1 cellular context compared by ENCODE assay signal in the genomic region with DNA sequence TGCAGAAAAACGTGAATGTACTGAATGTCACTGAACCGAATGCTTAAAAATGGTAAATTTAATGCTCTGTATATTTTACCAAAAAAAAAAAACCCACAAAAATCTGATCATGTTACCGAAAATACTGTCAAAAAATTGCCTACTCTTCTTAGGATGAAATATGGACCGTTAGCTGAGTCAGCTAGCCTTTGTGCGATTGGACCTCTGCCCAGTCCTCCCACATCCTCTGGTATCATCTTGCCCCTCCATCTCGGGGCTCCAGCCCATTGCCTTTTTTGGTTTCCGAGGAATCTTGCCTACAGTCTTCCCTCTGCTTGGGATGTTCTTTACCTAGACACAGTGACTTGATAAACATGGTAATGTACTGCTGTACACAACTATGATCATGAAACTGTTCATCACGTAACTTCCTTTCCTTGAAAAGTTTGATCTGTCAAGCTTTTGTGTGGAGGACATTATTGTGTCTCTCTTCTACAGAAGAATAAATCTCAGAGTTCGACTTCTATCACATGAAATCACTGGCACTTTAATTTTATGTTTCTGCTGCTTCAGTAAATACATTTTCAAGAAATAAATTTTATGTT.
TF ChIP-seq lines count a peak whose summit lies in the region.

No MANE protein-coding gene starts in this region.

TF ChIP-seq in SK-N-SH, 30 proteins besides CTCF, POLR2A, EP300 and RAD21 (continued from another document):
- TF ChIP-seq, protein P1, sequence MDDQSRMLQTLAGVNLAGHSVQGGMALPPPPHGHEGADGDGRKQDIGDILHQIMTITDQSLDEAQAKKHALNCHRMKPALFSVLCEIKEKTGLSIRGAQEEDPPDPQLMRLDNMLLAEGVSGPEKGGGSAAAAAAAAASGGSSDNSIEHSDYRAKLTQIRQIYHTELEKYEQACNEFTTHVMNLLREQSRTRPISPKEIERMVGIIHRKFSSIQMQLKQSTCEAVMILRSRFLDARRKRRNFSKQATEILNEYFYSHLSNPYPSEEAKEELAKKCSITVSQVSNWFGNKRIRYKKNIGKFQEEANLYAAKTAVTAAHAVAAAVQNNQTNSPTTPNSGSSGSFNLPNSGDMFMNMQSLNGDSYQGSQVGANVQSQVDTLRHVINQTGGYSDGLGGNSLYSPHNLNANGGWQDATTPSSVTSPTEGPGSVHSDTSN (IDR thresholded peaks at IDR 0.05) = peak; percentile 62; the same call in 1 of the 2 replicates
- no peak for TF ChIP-seq RXRA (IDR thresholded peaks at IDR 0.05; ENCODE audit: borderline replicate concordance, low read depth)
- TF ChIP-seq JUND (IDR thresholded peaks at IDR 0.05) = peak; percentile 30; the same call in 1 of the 2 replicates
- no peak for TF ChIP-seq GATA2 (CRISPR knock-in tag; IDR thresholded peaks at IDR 0.05)
- TF ChIP-seq TCF12 (IDR thresholded peaks at IDR 0.05) = peak; percentile 45; the same call in 1 of the 2 replicates
- no peak for TF ChIP-seq MEF2A (IDR thresholded peaks at IDR 0.05; ENCODE audit: borderline replicate concordance, low read depth)
- no peak for TF ChIP-seq ELF1 (IDR thresholded peaks at IDR 0.05)
- no peak for TF ChIP-seq MAX (IDR thresholded peaks at IDR 0.05; ENCODE audit: low read depth)
- TF ChIP-seq SIN3A (IDR thresholded peaks at IDR 0.05; ENCODE audit: borderline replicate concordance, low read depth, low read length) = no peak
- TF ChIP-seq RFX5 (IDR thresholded peaks at IDR 0.05; ENCODE audit: low read length) = no peak
- TF ChIP-seq, protein P2, sequence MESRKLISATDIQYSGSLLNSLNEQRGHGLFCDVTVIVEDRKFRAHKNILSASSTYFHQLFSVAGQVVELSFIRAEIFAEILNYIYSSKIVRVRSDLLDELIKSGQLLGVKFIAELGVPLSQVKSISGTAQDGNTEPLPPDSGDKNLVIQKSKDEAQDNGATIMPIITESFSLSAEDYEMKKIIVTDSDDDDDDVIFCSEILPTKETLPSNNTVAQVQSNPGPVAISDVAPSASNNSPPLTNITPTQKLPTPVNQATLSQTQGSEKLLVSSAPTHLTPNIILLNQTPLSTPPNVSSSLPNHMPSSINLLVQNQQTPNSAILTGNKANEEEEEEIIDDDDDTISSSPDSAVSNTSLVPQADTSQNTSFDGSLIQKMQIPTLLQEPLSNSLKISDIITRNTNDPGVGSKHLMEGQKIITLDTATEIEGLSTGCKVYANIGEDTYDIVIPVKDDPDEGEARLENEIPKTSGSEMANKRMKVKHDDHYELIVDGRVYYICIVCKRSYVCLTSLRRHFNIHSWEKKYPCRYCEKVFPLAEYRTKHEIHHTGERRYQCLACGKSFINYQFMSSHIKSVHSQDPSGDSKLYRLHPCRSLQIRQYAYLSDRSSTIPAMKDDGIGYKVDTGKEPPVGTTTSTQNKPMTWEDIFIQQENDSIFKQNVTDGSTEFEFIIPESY (IDR thresholded peaks at IDR 0.05; ENCODE audit: borderline replicate concordance, low read depth) = no peak
- TF ChIP-seq TEAD4 (IDR thresholded peaks at IDR 0.05; ENCODE audit: borderline replicate concordance, insufficient read depth) = no peak
- no peak for TF ChIP-seq MXI1 (IDR thresholded peaks at IDR 0.05; ENCODE audit: low read depth, low read length)
- TF ChIP-seq FOSL2 (IDR thresholded peaks at IDR 0.05; ENCODE audit: borderline replicate concordance, low read depth) = peak; percentile 34; the same call in 1 of the 2 replicates
- no peak for TF ChIP-seq TAF1 (IDR thresholded peaks at IDR 0.05; ENCODE audit: borderline replicate concordance, low read depth, low read length)
- no peak for TF ChIP-seq FOXJ3 (CRISPR knock-in tag; IDR thresholded peaks at IDR 0.05)
- no peak for TF ChIP-seq YY1 (IDR thresholded peaks at IDR 0.05; ENCODE audit: low read depth)
- TF ChIP-seq RCOR1 (IDR thresholded peaks at IDR 0.05; ENCODE audit: low read length) = no peak
- TF ChIP-seq USF1 (IDR thresholded peaks at IDR 0.05; ENCODE audit: borderline replicate concordance, low read depth) = no peak
- no peak for TF ChIP-seq USF2 (IDR thresholded peaks at IDR 0.05; ENCODE audit: borderline replicate concordance, low read depth, low read length)
- TF ChIP-seq FOXM1 (IDR thresholded peaks at IDR 0.05; ENCODE audit: low read depth) = no peak
- no peak for TF ChIP-seq POLR2AphosphoS5 (IDR thresholded peaks at IDR 0.05; ENCODE audit: low read depth, low read length)
- TF ChIP-seq CHD2 (IDR thresholded peaks at IDR 0.05; ENCODE audit: low read length, partially characterized antibody) = no peak
- TF ChIP-seq GABPA (IDR thresholded peaks at IDR 0.05; ENCODE audit: low read depth) = no peak
- TF ChIP-seq NRF1 (IDR thresholded peaks at IDR 0.05; ENCODE audit: low read depth, low read length) = no peak
- TF ChIP-seq EZH2phosphoT487 (IDR thresholded peaks at IDR 0.05; ENCODE audit: borderline replicate concordance, low read depth) = no peak
